ENCODE assay signal across 8 cellular contexts in genomic region chr11:102476812-102477211, GRCh38. TPM values are rescaled to one million over a fixed set of nuclear protein-coding genes. Genes with fewer than 3 reads are reported as not detected.
DNase-seq lines count a peak whose midpoint lies in the region; ATAC-seq and TF ChIP-seq lines count a peak whose summit lies in the region.
"Had no signal": no experiment of that assay in that cellular context is flagged by ENCODE, and none has a peak within 500 bp of the region (broad histone marks: within the 10 kb centered on the region; RNA-seq: fewer than 3 reads in every experiment).

No MANE protein-coding gene starts in this region.

- peak; percentile 48 for ATAC-seq in GM18868 (IDR thresholded peaks at IDR 0.05; ENCODE audit: unreplicated experiment)
- ATAC-seq in HG03432 (IDR thresholded peaks at IDR 0.05; ENCODE audit: unreplicated experiment): peak; percentile 46
- no peak for ATAC-seq in GM21526 (IDR thresholded peaks at IDR 0.05; ENCODE audit: low FRiP score, unreplicated experiment)
- no peak for ATAC-seq in HG03097 (IDR thresholded peaks at IDR 0.05; ENCODE audit: low FRiP score, unreplicated experiment)

- intact Hi-C loops in esophagus squamous epithelium (cut with DNase I) (no loop called here), thyroid gland (cut with DNase I) (no loop called here)

- no peaks in the 10 kb centered on the region for H4K20me1 ChIP-seq in SK-N-SH (ENCODE audit: insufficient read depth)

- no peaks in the 10 kb centered on the region for H3K36me3 ChIP-seq in SK-N-SH (replicated peaks in 1 of 2; ENCODE audit: control insufficient read depth in 1 of 2, insufficient read depth in 2 of 2, low read length in 1 of 2)
- no peaks in the 10 kb centered on the region for H3K36me3 ChIP-seq in esophagus squamous epithelium
- no peaks in the 10 kb centered on the region for H3K36me3 ChIP-seq in thyroid gland
- H3K36me3 ChIP-seq: SJSA1 had no signal

- TF ChIP-seq POLR2A in esophagus squamous epithelium (IDR thresholded peaks at IDR 0.05) (no peak), thyroid gland (IDR thresholded peaks at IDR 0.05) (no peak)

- no peak for TF ChIP-seq RAD21 in SK-N-SH (IDR thresholded peaks at IDR 0.05; ENCODE audit: low read length)

- no peak overlapping the region for H3K9ac ChIP-seq in SK-N-SH

- H3K27me3 ChIP-seq in SK-N-SH (ENCODE audit: insufficient read depth): no peaks in the 10 kb centered on the region
- no peaks in the 10 kb centered on the region for H3K27me3 ChIP-seq in esophagus squamous epithelium
- H3K27me3 ChIP-seq in thyroid gland: no peaks in the 10 kb centered on the region
- H3K27me3 ChIP-seq: SJSA1 had no signal

- CTCF ChIA-PET in SK-N-SH (lab: Yijun Ruan, JAX): interaction anchor here (1.4 to 1.7 kb wide), 3 partner anchors 10 to 86 kb away, joined by 3 to 8 read pairs (median 7); no protein-coding TSS in a partner anchor

- H2AFZ ChIP-seq in SK-N-SH (ENCODE audit: low read depth): peak overlapping the region; percentile 69; the same call in 1 of the 2 replicates

- peaks cover 2 to 13% of the 10 kb centered on the region in 2 experiments; a peak in 2 of 4 replicates for H3K4me1 ChIP-seq in SK-N-SH (ENCODE audit: control insufficient read depth in 1 of 2, insufficient read depth in 2 of 2, low read depth in 1 of 2, low read length in 1 of 2)
- peaks cover 0 to 35% (median 5%) of the 10 kb centered on the region in 3 donors for H3K4me1 ChIP-seq in esophagus squamous epithelium
- peaks cover 18 to 28% of the 10 kb centered on the region in 2 donors for H3K4me1 ChIP-seq in thyroid gland
- H3K4me1 ChIP-seq: SJSA1 had no signal

- no peaks in the 10 kb centered on the region for H3K79me2 ChIP-seq in SK-N-SH (ENCODE audit: insufficient read depth)

- H3K4me3 ChIP-seq in SK-N-SH (ENCODE audit: low read depth in 2 of 2, low read length in 1 of 2) (no peak overlapping the region), esophagus squamous epithelium (no peak overlapping the region), thyroid gland (replicated peaks in 1 of 3) (no peak overlapping the region)
- H3K4me3 ChIP-seq: SJSA1 had no signal

- H3K9me2 ChIP-seq in SK-N-SH: no peaks in the 10 kb centered on the region

- H3K9me3 ChIP-seq in SK-N-SH (no peaks in the 10 kb centered on the region), esophagus squamous epithelium (no peaks in the 10 kb centered on the region), thyroid gland (no peaks in the 10 kb centered on the region)
- H3K9me3 ChIP-seq: SJSA1 had no signal

- 13% methylated on average over 1 of the region's 1 CpG for WGBS in SK-N-SH (ENCODE audit: low lambda C conversion rate)
- WGBS in esophagus squamous epithelium, 2 donors: 0 to 14% methylated on average over 1 of the region's 1 CpG
- WGBS in thyroid gland, 2 donors: 7 to 26% methylated on average over 1 of the region's 1 CpG

- no peak for TF ChIP-seq EP300 in SK-N-SH (IDR thresholded peaks at IDR 0.05; ENCODE audit: borderline replicate concordance in 1 of 2, low read depth in 1 of 2, low read length in 1 of 2)

- no peaks in the 10 kb centered on the region for H3F3A ChIP-seq in SK-N-SH (replicated peaks; ENCODE audit: insufficient read depth)

- POLR2A ChIA-PET in SK-N-SH (lab: Yijun Ruan, JAX): no interaction called here

- H3K27ac ChIP-seq in SK-N-SH (ENCODE audit: low read depth in 2 of 2, low read length in 1 of 2): no peak overlapping the region
- peak overlapping the region; percentile 32 to 56 (median 46) for H3K27ac ChIP-seq in esophagus squamous epithelium
- H3K27ac ChIP-seq in thyroid gland: peak overlapping the region in 2 of 3 donors; percentile 45 to 47
- H3K27ac ChIP-seq: SJSA1 had no signal

- DNase-seq in SK-N-SH: no peak
- DNase-seq in esophagus squamous epithelium (lab: John Stamatoyannopoulos, UW): no peak
- peak; percentile 38 to 48 for DNase-seq in thyroid gland

- no peak overlapping the region for H3K4me2 ChIP-seq in SK-N-SH

- TF ChIP-seq CTCF in SK-N-SH (IDR thresholded peaks at IDR 0.05): no peak
- no peak for TF ChIP-seq CTCF in esophagus squamous epithelium (IDR thresholded peaks at IDR 0.05)
- TF ChIP-seq CTCF in thyroid gland (IDR thresholded peaks at IDR 0.05): no peak

TF ChIP-seq in SK-N-SH, 30 proteins besides CTCF, POLR2A, EP300 and RAD21:
- TF ChIP-seq TCF12 (IDR thresholded peaks at IDR 0.05) (no peak), CHD2 (IDR thresholded peaks at IDR 0.05; ENCODE audit: low read length, partially characterized antibody) (no peak), PBX3 (IDR thresholded peaks at IDR 0.05) (no peak), MXI1 (IDR thresholded peaks at IDR 0.05; ENCODE audit: low read depth, low read length) (no peak)

RNA-seq across cellular contexts. Expression of gene TMEM123, which starts 24.2 kb away (rescaled TPM):
- polyA plus RNA-seq in SK-N-SH (2012; rRNA removed): 86.1 and 132 TPM in 2 replicates
- polyA plus RNA-seq in SK-N-SH (2012; cell fraction: cytosol; rRNA removed): 120 and 146 TPM in 2 replicates
- 11.3 and 29.4 TPM in 2 replicates for polyA plus RNA-seq in SK-N-SH (2012; cell fraction: nucleus; rRNA removed)
- 100 to 1,000 TPM in 3 of 4 donors, 10 to 100 TPM in 1; 53.2 to 152 (median 128) TPM for total RNA-seq in esophagus squamous epithelium
- 100 to 1,000 TPM; 282 to 506 (median 336) TPM for total RNA-seq in thyroid gland

RNA-seq across cellular contexts. Expression of gene MMP7, which starts 53.7 kb away (rescaled TPM):
- 0.13 and 0.36 TPM in 2 replicates for polyA plus RNA-seq in SK-N-SH (2012; rRNA removed)
- polyA plus RNA-seq in SK-N-SH (2012; cell fraction: cytosol; rRNA removed): 0.29 and 0.36 TPM in 2 replicates
- 0.25 and 0.27 TPM in 2 replicates for polyA plus RNA-seq in SK-N-SH (2012; cell fraction: nucleus; rRNA removed)
- total RNA-seq in esophagus squamous epithelium: 10 to 100 TPM in 1 of 4 donors, not detected in 3; 35.8 TPM
- total RNA-seq in thyroid gland: 1 to 10 TPM in 1 of 4 donors, not detected in 3; 1.2 TPM

Comparison
In these comparisons a context has a peak if more than half of its experiments do, and no peak if none do; other contexts are left out.
1. ATAC-seq: peak in GM18868 (single experiment) and HG03432 (single experiment); none in GM21526 (single experiment) and HG03097 (single experiment).
2. DNase-seq: peak in thyroid gland (2 of 2); none in SK-N-SH (single experiment) and esophagus squamous epithelium (single experiment).
3. H3K27ac ChIP-seq: peak in esophagus squamous epithelium (4 of 4) and thyroid gland (2 of 3); none in SK-N-SH (0 of 2).